Comparison of ENCODE assay signal across 7 cellular contexts in the genomic region with DNA sequence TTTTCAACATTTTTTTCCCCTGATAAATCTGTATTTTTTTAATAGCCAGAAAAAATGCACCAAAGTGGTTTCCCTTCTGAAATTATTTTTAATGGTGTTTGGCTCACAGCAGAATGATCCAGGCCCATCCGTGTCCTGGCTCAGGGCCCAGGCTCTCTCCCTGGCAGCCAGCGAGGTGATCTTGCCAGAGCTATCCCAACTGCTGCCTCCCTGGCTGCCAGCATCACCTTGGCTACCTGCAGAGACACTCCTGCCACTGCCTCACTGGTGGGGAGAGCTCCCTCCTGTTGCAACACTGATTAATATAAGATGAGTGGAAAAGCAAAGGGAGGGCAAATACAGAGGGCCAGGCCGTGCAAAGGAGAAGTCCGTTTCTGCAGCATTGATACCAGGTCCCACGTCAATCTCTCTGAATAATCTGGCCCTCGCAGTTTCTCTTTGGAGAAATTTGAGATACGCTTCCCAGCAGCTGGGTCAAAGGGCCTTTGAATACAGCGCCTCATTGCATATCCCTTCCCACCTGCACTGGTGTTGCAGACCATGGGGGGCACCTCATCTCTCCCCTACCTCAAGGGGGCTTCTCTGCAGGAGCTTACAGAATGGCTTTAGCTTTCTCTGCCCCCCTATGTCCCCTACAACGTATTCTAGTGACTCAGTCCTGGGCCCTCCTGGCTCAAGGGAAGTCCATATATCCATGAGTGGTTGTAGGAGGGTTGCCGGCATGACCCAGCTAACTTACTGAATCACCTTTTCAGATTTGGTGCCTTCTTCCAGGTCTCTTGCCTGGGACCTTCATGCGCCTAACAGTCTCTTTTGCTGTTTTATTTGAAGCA. TPM values are rescaled to one million over a fixed set of nuclear protein-coding genes. Genes with fewer than 3 reads are reported as not detected.
A peak's percentile ranks its signal among the peaks of the same experiment; 100 is the strongest.
DNase-seq lines count a peak whose midpoint lies in the region; ATAC-seq and TF ChIP-seq lines count a peak whose summit lies in the region.

No MANE protein-coding gene starts in this region.

- H3K36me3 ChIP-seq in MG63, result no peaks in the 10 kb centered on the region
- H3K36me3 ChIP-seq in upper lobe of right lung, result no peaks in the 10 kb centered on the region

- no peaks in the 10 kb centered on the region for H3K9me3 ChIP-seq in MG63
- no peaks in the 10 kb centered on the region for H3K9me3 ChIP-seq in upper lobe of right lung

- DNase-seq in MG63, result peak; percentile 85
- DNase-seq in kidney tubule cell (ENCODE audit: low spot score), result peak; percentile 45
- peak; percentile 75 for DNase-seq in upper lobe of right lung
- no peak for DNase-seq in globus pallidus (ENCODE audit: low spot score)
- no peak for DNase-seq in activated gamma-delta T cell (lab: John Stamatoyannopoulos, UW)
- DNase-seq in stimulated activated CD4-positive, alpha-beta T cell treated with anti-CD3 and anti-CD28 coated beads, Interleukin-4, amount 100 ng/mL, for 1 hour, result no peak

- H3K27me3 ChIP-seq in MG63 (no peaks in the 10 kb centered on the region), upper lobe of right lung (no peaks in the 10 kb centered on the region)

- intact Hi-C loops in upper lobe of right lung (cut with DNase I), result no loop called here

- peaks cover 30% of the 10 kb centered on the region for H3K4me1 ChIP-seq in upper lobe of right lung

- peak; percentile 53 for ATAC-seq in upper lobe of right lung

- H3K27ac ChIP-seq in angular gyrus (ENCODE audit: low read depth, low read length) (peak overlapping the region; percentile 24), upper lobe of right lung (peak overlapping the region; percentile 96)

- TF ChIP-seq CTCF in upper lobe of right lung (IDR thresholded peaks at IDR 0.05), result no peak

- H3K4me3 ChIP-seq in MG63, result no peak overlapping the region
- no peak overlapping the region for H3K4me3 ChIP-seq in upper lobe of right lung

RNA-seq across cellular contexts. Expression of a gene that starts 12.8 kb away (rescaled TPM):
- 310 and 627 TPM in 2 replicates for total RNA-seq in MG63 (2014; rRNA removed; shearing (Covaris generic); ENCODE audit: low replicate concordance)
- 463 TPM for total RNA-seq in upper lobe of right lung

RNA-seq across cellular contexts. Expression of a gene that starts 25.9 kb away (rescaled TPM):
- 0.99 and 2.3 TPM in 2 replicates for total RNA-seq in MG63 (2014; rRNA removed; shearing (Covaris generic); ENCODE audit: low replicate concordance)
- 2.7 TPM for total RNA-seq in upper lobe of right lung

Comparison
In these comparisons a context has a peak if more than half of its experiments do, and no peak if none do; other contexts are left out.
1. DNase-seq: peak in MG63 (single experiment), kidney tubule cell (single experiment) and upper lobe of right lung (single experiment); none in globus pallidus (single experiment), activated gamma-delta T cell (single experiment) and stimulated activated CD4-positive, alpha-beta T cell treated with anti-CD3 and anti-CD28 coated beads, Interleukin-4, amount 100 ng/mL, for 1 hour (single experiment).